1 cellular context compared by ENCODE assay signal in the genomic region with DNA sequence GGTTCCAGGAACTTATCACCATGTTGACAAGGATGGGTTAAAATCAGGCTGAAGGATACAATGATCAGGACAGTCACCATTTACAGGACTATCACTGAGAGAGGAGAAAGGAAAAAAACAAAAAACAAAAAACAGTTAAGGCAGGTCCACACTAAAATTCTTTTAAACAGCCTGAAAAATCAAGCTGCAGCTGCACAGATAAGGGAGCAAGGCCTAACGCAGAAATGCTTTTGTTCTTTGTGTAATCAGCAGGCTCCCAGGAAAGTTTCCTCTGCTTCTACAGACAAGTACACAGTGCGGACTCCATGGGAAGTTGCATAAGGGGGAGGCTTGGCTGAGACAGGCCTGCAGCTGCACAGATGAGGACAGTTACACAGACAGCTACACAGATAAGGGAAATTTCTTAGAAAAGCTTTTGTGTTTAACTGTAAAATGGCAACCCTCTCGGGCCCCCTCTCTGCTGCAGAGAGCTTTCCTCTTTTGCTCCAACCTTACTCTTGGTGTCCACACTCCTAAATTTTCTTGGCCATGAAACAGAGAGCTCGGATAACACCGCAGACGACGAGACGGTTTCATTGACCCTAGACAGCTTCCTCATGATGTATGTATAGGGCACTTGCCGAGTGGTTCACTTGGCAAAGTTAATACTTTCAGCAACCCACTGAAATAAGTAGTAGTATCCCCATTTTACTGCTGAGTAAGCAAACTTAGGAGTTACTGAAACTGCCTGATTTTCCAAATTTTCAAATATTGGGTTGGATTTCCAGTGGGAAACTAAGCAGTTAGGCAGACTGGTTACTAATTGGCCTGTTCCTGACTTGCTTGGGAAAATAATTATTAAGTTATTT.
A peak's percentile ranks its signal among the peaks of the same experiment; 100 is the strongest.
TF ChIP-seq lines count a peak whose summit lies in the region.

No MANE protein-coding gene starts in this region.

TF ChIP-seq in HepG2, 621 proteins besides CTCF, POLR2A, EP300 and RAD21 (continued from another document):
- TF ChIP-seq, protein P1, sequence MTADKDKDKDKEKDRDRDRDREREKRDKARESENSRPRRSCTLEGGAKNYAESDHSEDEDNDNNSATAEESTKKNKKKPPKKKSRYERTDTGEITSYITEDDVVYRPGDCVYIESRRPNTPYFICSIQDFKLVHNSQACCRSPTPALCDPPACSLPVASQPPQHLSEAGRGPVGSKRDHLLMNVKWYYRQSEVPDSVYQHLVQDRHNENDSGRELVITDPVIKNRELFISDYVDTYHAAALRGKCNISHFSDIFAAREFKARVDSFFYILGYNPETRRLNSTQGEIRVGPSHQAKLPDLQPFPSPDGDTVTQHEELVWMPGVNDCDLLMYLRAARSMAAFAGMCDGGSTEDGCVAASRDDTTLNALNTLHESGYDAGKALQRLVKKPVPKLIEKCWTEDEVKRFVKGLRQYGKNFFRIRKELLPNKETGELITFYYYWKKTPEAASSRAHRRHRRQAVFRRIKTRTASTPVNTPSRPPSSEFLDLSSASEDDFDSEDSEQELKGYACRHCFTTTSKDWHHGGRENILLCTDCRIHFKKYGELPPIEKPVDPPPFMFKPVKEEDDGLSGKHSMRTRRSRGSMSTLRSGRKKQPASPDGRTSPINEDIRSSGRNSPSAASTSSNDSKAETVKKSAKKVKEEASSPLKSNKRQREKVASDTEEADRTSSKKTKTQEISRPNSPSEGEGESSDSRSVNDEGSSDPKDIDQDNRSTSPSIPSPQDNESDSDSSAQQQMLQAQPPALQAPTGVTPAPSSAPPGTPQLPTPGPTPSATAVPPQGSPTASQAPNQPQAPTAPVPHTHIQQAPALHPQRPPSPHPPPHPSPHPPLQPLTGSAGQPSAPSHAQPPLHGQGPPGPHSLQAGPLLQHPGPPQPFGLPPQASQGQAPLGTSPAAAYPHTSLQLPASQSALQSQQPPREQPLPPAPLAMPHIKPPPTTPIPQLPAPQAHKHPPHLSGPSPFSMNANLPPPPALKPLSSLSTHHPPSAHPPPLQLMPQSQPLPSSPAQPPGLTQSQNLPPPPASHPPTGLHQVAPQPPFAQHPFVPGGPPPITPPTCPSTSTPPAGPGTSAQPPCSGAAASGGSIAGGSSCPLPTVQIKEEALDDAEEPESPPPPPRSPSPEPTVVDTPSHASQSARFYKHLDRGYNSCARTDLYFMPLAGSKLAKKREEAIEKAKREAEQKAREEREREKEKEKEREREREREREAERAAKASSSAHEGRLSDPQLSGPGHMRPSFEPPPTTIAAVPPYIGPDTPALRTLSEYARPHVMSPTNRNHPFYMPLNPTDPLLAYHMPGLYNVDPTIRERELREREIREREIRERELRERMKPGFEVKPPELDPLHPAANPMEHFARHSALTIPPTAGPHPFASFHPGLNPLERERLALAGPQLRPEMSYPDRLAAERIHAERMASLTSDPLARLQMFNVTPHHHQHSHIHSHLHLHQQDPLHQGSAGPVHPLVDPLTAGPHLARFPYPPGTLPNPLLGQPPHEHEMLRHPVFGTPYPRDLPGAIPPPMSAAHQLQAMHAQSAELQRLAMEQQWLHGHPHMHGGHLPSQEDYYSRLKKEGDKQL (CRISPR knock-in tag; IDR thresholded peaks at IDR 0.05; ENCODE audit: low read depth): no peak
- TF ChIP-seq NFIB (CRISPR knock-in tag; IDR thresholded peaks at IDR 0.05; ENCODE audit: borderline replicate concordance) (no peak), ARNT2 (CRISPR knock-in tag; IDR thresholded peaks at IDR 0.05; ENCODE audit: low read depth) (no peak), ADNP (CRISPR knock-in tag; IDR thresholded peaks at IDR 0.05) (no peak), SP1 (IDR thresholded peaks at IDR 0.05) (no peak), SP1 (CRISPR knock-in tag; IDR thresholded peaks at IDR 0.05) (no peak), ZNF383 (CRISPR knock-in tag; IDR thresholded peaks at IDR 0.05; ENCODE audit: borderline replicate concordance) (no peak), ZSCAN12 (CRISPR knock-in tag; IDR thresholded peaks at IDR 0.05) (no peak), ZNF557 (CRISPR knock-in tag; IDR thresholded peaks at IDR 0.05) (no peak), MXD1 (CRISPR knock-in tag; IDR thresholded peaks at IDR 0.05) (no peak), DMAP1 (CRISPR knock-in tag; IDR thresholded peaks at IDR 0.05) (peak; percentile 53; the same call in 1 of the 2 replicates), PRPF4 (IDR thresholded peaks at IDR 0.05; ENCODE audit: low read depth, low read length, poor library complexity, severe bottlenecking) (no peak), ATRX (CRISPR knock-in tag; IDR thresholded peaks at IDR 0.05; ENCODE audit: borderline replicate concordance) (no peak), SAP130 (CRISPR knock-in tag; IDR thresholded peaks at IDR 0.05; ENCODE audit: low read depth) (peak; percentile 76), KAT7 (CRISPR knock-in tag; IDR thresholded peaks at IDR 0.05; ENCODE audit: borderline replicate concordance) (no peak), ZNF839 (CRISPR knock-in tag; IDR thresholded peaks at IDR 0.05; ENCODE audit: borderline replicate concordance) (no peak), SOX5 (CRISPR knock-in tag; IDR thresholded peaks at IDR 0.05; ENCODE audit: borderline replicate concordance) (peak; percentile 92), ZNF12 (CRISPR knock-in tag; IDR thresholded peaks at IDR 0.05) (no peak; the same call in 1 of the 2 replicates), IRF2 (CRISPR knock-in tag; IDR thresholded peaks at IDR 0.05) (peak; percentile 40; the same call in 1 of the 2 replicates), MED8 (CRISPR knock-in tag; IDR thresholded peaks at IDR 0.05; ENCODE audit: insufficient replicate concordance) (no peak), SRSF4 (IDR thresholded peaks at IDR 0.05; ENCODE audit: low read depth, low read length, poor library complexity, severe bottlenecking) (no peak), YEATS2 (CRISPR knock-in tag; IDR thresholded peaks at IDR 0.05; ENCODE audit: borderline replicate concordance) (peak; percentile 41; the same call in 1 of the 2 replicates), ZSCAN9 (CRISPR knock-in tag; IDR thresholded peaks at IDR 0.05; ENCODE audit: borderline replicate concordance) (0 out of 2 replicates have a peak, but pooled peaks have one; percentile 49), ATF2 (CRISPR knock-in tag; IDR thresholded peaks at IDR 0.05) (peak; percentile 23; the same call in 1 of the 2 replicates), ZNF17 (CRISPR knock-in tag; IDR thresholded peaks at IDR 0.05) (no peak), PLRG1 (conservative IDR thresholded peaks at IDR 0.05) (no peak)
- TF ChIP-seq, protein P2, sequence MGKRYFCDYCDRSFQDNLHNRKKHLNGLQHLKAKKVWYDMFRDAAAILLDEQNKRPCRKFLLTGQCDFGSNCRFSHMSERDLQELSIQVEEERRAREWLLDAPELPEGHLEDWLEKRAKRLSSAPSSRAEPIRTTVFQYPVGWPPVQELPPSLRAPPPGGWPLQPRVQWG (CRISPR knock-in tag; IDR thresholded peaks at IDR 0.05; ENCODE audit: borderline replicate concordance, low read depth): no peak
- TF ChIP-seq, protein P3, sequence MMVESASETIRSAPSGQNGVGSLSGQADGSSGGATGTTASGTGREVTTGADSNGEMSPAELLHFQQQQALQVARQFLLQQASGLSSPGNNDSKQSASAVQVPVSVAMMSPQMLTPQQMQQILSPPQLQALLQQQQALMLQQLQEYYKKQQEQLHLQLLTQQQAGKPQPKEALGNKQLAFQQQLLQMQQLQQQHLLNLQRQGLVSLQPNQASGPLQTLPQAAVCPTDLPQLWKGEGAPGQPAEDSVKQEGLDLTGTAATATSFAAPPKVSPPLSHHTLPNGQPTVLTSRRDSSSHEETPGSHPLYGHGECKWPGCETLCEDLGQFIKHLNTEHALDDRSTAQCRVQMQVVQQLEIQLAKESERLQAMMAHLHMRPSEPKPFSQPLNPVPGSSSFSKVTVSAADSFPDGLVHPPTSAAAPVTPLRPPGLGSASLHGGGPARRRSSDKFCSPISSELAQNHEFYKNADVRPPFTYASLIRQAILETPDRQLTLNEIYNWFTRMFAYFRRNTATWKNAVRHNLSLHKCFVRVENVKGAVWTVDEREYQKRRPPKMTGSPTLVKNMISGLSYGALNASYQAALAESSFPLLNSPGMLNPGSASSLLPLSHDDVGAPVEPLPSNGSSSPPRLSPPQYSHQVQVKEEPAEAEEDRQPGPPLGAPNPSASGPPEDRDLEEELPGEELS (CRISPR knock-in tag; IDR thresholded peaks at IDR 0.05): peak; percentile 69
- TF ChIP-seq, protein P4, sequence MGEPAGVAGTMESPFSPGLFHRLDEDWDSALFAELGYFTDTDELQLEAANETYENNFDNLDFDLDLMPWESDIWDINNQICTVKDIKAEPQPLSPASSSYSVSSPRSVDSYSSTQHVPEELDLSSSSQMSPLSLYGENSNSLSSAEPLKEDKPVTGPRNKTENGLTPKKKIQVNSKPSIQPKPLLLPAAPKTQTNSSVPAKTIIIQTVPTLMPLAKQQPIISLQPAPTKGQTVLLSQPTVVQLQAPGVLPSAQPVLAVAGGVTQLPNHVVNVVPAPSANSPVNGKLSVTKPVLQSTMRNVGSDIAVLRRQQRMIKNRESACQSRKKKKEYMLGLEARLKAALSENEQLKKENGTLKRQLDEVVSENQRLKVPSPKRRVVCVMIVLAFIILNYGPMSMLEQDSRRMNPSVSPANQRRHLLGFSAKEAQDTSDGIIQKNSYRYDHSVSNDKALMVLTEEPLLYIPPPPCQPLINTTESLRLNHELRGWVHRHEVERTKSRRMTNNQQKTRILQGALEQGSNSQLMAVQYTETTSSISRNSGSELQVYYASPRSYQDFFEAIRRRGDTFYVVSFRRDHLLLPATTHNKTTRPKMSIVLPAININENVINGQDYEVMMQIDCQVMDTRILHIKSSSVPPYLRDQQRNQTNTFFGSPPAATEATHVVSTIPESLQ (CRISPR knock-in tag; conservative IDR thresholded peaks at IDR 0.05): no peak
TF ChIP-seq in HepG2: peak in this region for 122.
